8 cellular contexts compared by ENCODE assay signal in the genomic region with DNA sequence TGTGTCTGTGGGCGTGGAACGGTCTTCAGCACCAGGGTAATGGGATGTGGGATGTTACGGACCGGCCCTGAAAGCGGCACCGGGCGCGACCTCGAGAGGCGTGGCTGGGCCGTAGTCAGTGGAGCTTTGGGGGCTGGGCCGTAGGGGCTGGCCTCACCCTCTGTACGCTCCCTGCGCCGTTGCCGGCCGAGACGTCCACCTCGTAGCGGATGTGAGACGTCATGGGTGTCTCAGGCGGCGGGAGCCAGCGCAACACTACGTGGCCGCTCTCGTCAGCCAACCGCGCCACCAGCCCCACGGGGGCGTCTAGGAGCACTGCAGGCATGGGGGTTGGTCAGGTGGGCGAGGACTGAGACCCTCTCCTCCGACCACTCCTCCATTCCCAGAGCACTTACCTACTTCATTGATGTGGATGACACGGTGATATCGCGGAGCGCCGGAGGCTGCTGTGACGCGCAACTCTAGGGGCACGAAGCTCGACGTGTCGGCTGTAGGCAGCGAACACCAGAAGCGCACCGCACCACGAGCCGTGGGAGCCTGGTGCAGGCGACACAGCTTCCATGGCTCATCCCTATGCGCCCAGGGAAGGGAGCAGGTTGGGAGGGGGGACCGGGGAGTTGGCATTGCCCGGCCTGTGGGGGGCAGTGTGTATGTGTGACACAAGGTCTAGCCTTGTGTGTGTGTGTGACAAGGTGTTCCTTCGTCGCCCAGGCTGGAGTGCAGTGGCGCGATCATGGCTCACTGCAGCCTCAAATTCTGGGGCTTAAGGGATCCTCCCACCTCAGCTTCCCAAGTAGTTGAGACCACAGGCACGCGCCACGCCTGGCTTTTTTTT. TPM values are rescaled to one million over a fixed set of nuclear protein-coding genes. Genes with fewer than 3 reads are reported as not detected.
DNase-seq lines count a peak whose midpoint lies in the region; ATAC-seq and TF ChIP-seq lines count a peak whose summit lies in the region.

No MANE protein-coding gene starts in this region.

- H3F3A ChIP-seq in PC-3 (ENCODE audit: low read length, unreplicated experiment) = peaks cover 12% of the 10 kb centered on the region

- peak overlapping the region; percentile 31 for H3K18ac ChIP-seq in trophoblast cell (ENCODE audit: low read length)

- no peak overlapping the region for H2AK5ac ChIP-seq in trophoblast cell (ENCODE audit: low read length)

- H3K4me1 ChIP-seq in PC-3 (ENCODE audit: insufficient read depth, low read length) (peaks cover 56% of the 10 kb centered on the region), foreskin keratinocyte (peaks cover 8% of the 10 kb centered on the region), trophoblast cell (ENCODE audit: control insufficient read depth in 1 of 2, insufficient read depth in 2 of 2, low read length in 2 of 2) (peaks cover 16 to 19% of the 10 kb centered on the region in 2 experiments), vagina (peaks cover 66% of the 10 kb centered on the region)

- BruUV-seq in PC-3 (replicated peaks; lab: Mats Ljungman, UMichigan) = TSS peak; percentile 32

- H3K27ac ChIP-seq in PC-3 (ENCODE audit: low read length) = peak overlapping the region; percentile 89
- peak overlapping the region; percentile 68 for H3K27ac ChIP-seq in foreskin keratinocyte
- peak overlapping the region; percentile 3 for H3K27ac ChIP-seq in trophoblast cell (ENCODE audit: low read depth, low read length)
- H3K27ac ChIP-seq in vagina = peak overlapping the region; percentile 94

- TF ChIP-seq CTCF in PC-3 (conservative IDR thresholded peaks at IDR 0.05; ENCODE audit: low read depth, low read length) (peak; percentile 71), foreskin keratinocyte (conservative IDR thresholded peaks at IDR 0.05) (peak; percentile 51), vagina (IDR thresholded peaks at IDR 0.05) (no peak)

- H4K91ac ChIP-seq in trophoblast cell (ENCODE audit: low read depth, low read length) = peak overlapping the region; percentile 50

- H3K23ac ChIP-seq in trophoblast cell (ENCODE audit: low read length) = no peak overlapping the region

- H3K79me1 ChIP-seq in trophoblast cell (ENCODE audit: low read length) = peaks cover 3% of the 10 kb centered on the region

- WGBS in trophoblast cell (ENCODE audit: extremely low coverage, insufficient coverage, insufficient read length) = no CpG with 5 or more reads among the region's 60 CpGs

- no peaks in the 10 kb centered on the region for H3K36me3 ChIP-seq in PC-3 (ENCODE audit: low read depth, low read length)
- H3K36me3 ChIP-seq in trophoblast cell (ENCODE audit: control insufficient read depth in 1 of 2, insufficient read depth in 2 of 2, low read length in 2 of 2) = no peaks in the 10 kb centered on the region
- no peaks in the 10 kb centered on the region for H3K36me3 ChIP-seq in vagina

- peaks cover 57% of the 10 kb centered on the region for H3K4me1 Mint-ChIP-seq in activated T-cell treated with anti-CD3 and anti-CD28 coated beads, Interleukin-2, amount 50 U/mL, for 72 hours (ENCODE audit: low read depth)

- peak overlapping the region; percentile 93 for H2AFZ ChIP-seq in PC-3 (ENCODE audit: low read length)
- peak overlapping the region; percentile 63 for H2AFZ ChIP-seq in trophoblast cell (ENCODE audit: insufficient read depth, low read length, poor library complexity)

- no peaks in the 10 kb centered on the region for H4K20me1 ChIP-seq in PC-3 (ENCODE audit: low read length)

- peak overlapping the region; percentile 81 for H3K4me3 ChIP-seq in PC-3 (ENCODE audit: low read length)
- peak overlapping the region; percentile 66 for H3K4me3 ChIP-seq in trophoblast cell (ENCODE audit: low read depth, low read length)
- H3K4me3 ChIP-seq in vagina = peak overlapping the region; percentile 51 to 69

- no peaks in the 10 kb centered on the region for H3K27me3 ChIP-seq in PC-3 (ENCODE audit: low read length)
- H3K27me3 ChIP-seq in foreskin keratinocyte = peaks cover 9% of the 10 kb centered on the region
- H3K27me3 ChIP-seq in trophoblast cell (ENCODE audit: insufficient read depth, low read length) = no peaks in the 10 kb centered on the region
- H3K27me3 ChIP-seq in vagina = no peaks in the 10 kb centered on the region

- H3K4me2 ChIP-seq in PC-3 (ENCODE audit: low read length) = peak overlapping the region; percentile 89
- peak overlapping the region; percentile 95 for H3K4me2 ChIP-seq in trophoblast cell (ENCODE audit: low read length)

- H3K14ac ChIP-seq in trophoblast cell (ENCODE audit: low read length) = no peak overlapping the region

- H3K79me2 ChIP-seq in PC-3 (ENCODE audit: low read length) = peaks cover 20% of the 10 kb centered on the region
- H3K79me2 ChIP-seq in trophoblast cell (ENCODE audit: control insufficient read depth, insufficient read depth, low read length, poor library complexity) = no peaks in the 10 kb centered on the region

- peaks cover 0 to 2% of the 10 kb centered on the region in 2 donors for H3K9me3 Mint-ChIP-seq in activated T-cell treated with anti-CD3 and anti-CD28 coated beads, Interleukin-2, amount 50 U/mL, for 72 hours

- no peak overlapping the region for H3K4ac ChIP-seq in trophoblast cell (ENCODE audit: low read depth, low read length)

- TF ChIP-seq POLR2A in vagina (IDR thresholded peaks at IDR 0.05) = no peak

- peak overlapping the region; percentile 89 to 95 for H3K4me3 Mint-ChIP-seq in activated T-cell treated with anti-CD3 and anti-CD28 coated beads, Interleukin-2, amount 50 U/mL, for 72 hours

- H4K12ac ChIP-seq in trophoblast cell (ENCODE audit: low read depth, low read length) = no peak overlapping the region

- peak; percentile 54 for ATAC-seq in HG03432 (IDR thresholded peaks at IDR 0.05; ENCODE audit: unreplicated experiment)
- ATAC-seq in PC-3 = peak; percentile 72
- ATAC-seq in activated T-cell treated with anti-CD3 and anti-CD28 coated beads, Interleukin-2, amount 50 U/mL, for 72 hours (replicated peaks in 1 of 2) = peak; percentile 82 to 84
- peak; percentile 80 for ATAC-seq in foreskin keratinocyte

- peak overlapping the region; percentile 80 for H3K9ac ChIP-seq in PC-3 (ENCODE audit: low read length)
- no peak overlapping the region for H3K9ac ChIP-seq in trophoblast cell (ENCODE audit: low read length)

- peaks cover 8 to 10% of the 10 kb centered on the region in 2 donors for H3K36me3 Mint-ChIP-seq in activated T-cell treated with anti-CD3 and anti-CD28 coated beads, Interleukin-2, amount 50 U/mL, for 72 hours (ENCODE audit: insufficient read depth in 2 of 2)

- no peaks in the 10 kb centered on the region for H3K9me2 ChIP-seq in PC-3 (replicated peaks; ENCODE audit: low read length)

- no peak overlapping the region for H2BK12ac ChIP-seq in trophoblast cell (ENCODE audit: low read length)

- DNase-seq in CD1c-positive myeloid dendritic cell (ENCODE audit: extremely low spot score) (peak; percentile 90), GM19240 (ENCODE audit: insufficient read length, low spot score) (peak; percentile 73), PC-3 (peak; percentile 99), foreskin keratinocyte (peak; percentile 75 to 86), trophoblast cell (peak; percentile 87 to 88), vagina (ENCODE audit: extremely low spot score in 2 of 2) (no peak)
- peak; percentile 92 to 95 for DNase-seq in activated T-cell treated with anti-CD3 and anti-CD28 coated beads, Interleukin-2, amount 50 U/mL, for 72 hours

- intact Hi-C loops in PC-3 (cut with micrococcal nuclease) (loop anchor here (1.0 kb wide), 2 partner anchors 35 to 54 kb away; a partner anchor contains a TSS), vagina (cut with DNase I) (loop anchor here (2.0 to 5.0 kb wide), 2 partner anchors 41 to 87 kb away; no protein-coding TSS in a partner anchor)

- no peaks in the 10 kb centered on the region for H3K9me3 ChIP-seq in PC-3 (ENCODE audit: low read length)
- H3K9me3 ChIP-seq in trophoblast cell (ENCODE audit: insufficient read depth, low read depth, low read length) = no peaks in the 10 kb centered on the region
- no peaks in the 10 kb centered on the region for H3K9me3 ChIP-seq in vagina

- H3K27me3 Mint-ChIP-seq in activated T-cell treated with anti-CD3 and anti-CD28 coated beads, Interleukin-2, amount 50 U/mL, for 72 hours (ENCODE audit: low read depth) = peaks cover 6% of the 10 kb centered on the region

- H3K27ac Mint-ChIP-seq in activated T-cell treated with anti-CD3 and anti-CD28 coated beads, Interleukin-2, amount 50 U/mL, for 72 hours = peak overlapping the region; percentile 82

- POLR2A ChIA-PET in PC-3 (lab: Charles Lee; ENCODE audit: unreplicated experiment) = interaction anchor here (0.6 to 1.3 kb wide), 2 partner anchors 37 to 214 kb away, joined by 9 to 28 read pairs; no protein-coding TSS in a partner anchor

- CTCF ChIA-PET in PC-3 (lab: Charles Lee) = interaction anchor here (0.5 to 1.9 kb wide), 10 partner anchors 25 to 190 kb away, joined by 3 to 29 read pairs (median 4); a partner anchor contains a TSS

- H2BK120ac ChIP-seq in trophoblast cell (ENCODE audit: insufficient read depth, low read length, poor library complexity) = no peak overlapping the region

- no peak overlapping the region for H2BK5ac ChIP-seq in trophoblast cell (ENCODE audit: low read depth, low read length, poor library complexity)

- H4K8ac ChIP-seq in trophoblast cell (ENCODE audit: low read depth, low read length) = peak overlapping the region; percentile 41

RNA-seq across cellular contexts. Expression of a gene that starts 2.4 kb away (rescaled TPM):
- total RNA-seq in PC-3 (2014; rRNA removed) = 23.0 and 23.2 TPM in 2 replicates
- total RNA-seq in activated T-cell treated with anti-CD3 and anti-CD28 coated beads, Interleukin-2, amount 50 U/mL, for 72 hours = 10 to 100 TPM in 1 of 2 donors, 1 to 10 TPM in 1; 9.6 to 11.1 TPM
- total RNA-seq in foreskin keratinocyte = 3.2 and 3.8 TPM in 2 replicates
- polyA plus RNA-seq in foreskin keratinocyte = 3.3 and 3.4 TPM in 2 replicates
- 5.1 and 5.2 TPM in 2 replicates for polyA plus RNA-seq in trophoblast cell (2013)
- 14.5 TPM for total RNA-seq in vagina

RNA-seq across cellular contexts. Expression of a gene that starts 7.3 kb away (rescaled TPM):
- total RNA-seq in PC-3 (2014; rRNA removed) = 5.2 and 6.1 TPM in 2 replicates
- total RNA-seq in activated T-cell treated with anti-CD3 and anti-CD28 coated beads, Interleukin-2, amount 50 U/mL, for 72 hours = 1 to 10 TPM; 1.9 to 2.6 TPM
- 2.6 and 3.0 TPM in 2 replicates for total RNA-seq in foreskin keratinocyte
- polyA plus RNA-seq in foreskin keratinocyte = 3.4 and 4.2 TPM in 2 replicates
- polyA plus RNA-seq in trophoblast cell (2013) = 3.2 and 3.6 TPM in 2 replicates
- total RNA-seq in vagina = 1.5 TPM

RNA-seq across cellular contexts. Expression of a gene that starts 26.5 kb away (rescaled TPM):
- total RNA-seq in PC-3 (2014; rRNA removed) (38.0 and 51.2 TPM in 2 replicates), foreskin keratinocyte (8.7 and 9.4 TPM in 2 replicates), vagina (16.5 TPM)
- 1 to 10 TPM; 6.9 to 9.7 TPM for total RNA-seq in activated T-cell treated with anti-CD3 and anti-CD28 coated beads, Interleukin-2, amount 50 U/mL, for 72 hours
- 10.4 and 12.2 TPM in 2 replicates for polyA plus RNA-seq in foreskin keratinocyte
- 3.7 and 3.9 TPM in 2 replicates for polyA plus RNA-seq in trophoblast cell (2013)

RNA-seq across cellular contexts. Expression of a gene that starts 35.4 kb away (rescaled TPM):
- total RNA-seq in PC-3 (2014; rRNA removed) (10.3 and 14.5 TPM in 2 replicates), foreskin keratinocyte (5.4 and 6.3 TPM in 2 replicates), vagina (24.1 TPM)
- 10 to 100 TPM; 27.9 to 30.7 TPM for total RNA-seq in activated T-cell treated with anti-CD3 and anti-CD28 coated beads, Interleukin-2, amount 50 U/mL, for 72 hours
- 5.6 and 9.4 TPM in 2 replicates for polyA plus RNA-seq in foreskin keratinocyte
- polyA plus RNA-seq in trophoblast cell (2013) = 8.3 and 9.9 TPM in 2 replicates

RNA-seq across cellular contexts. Expression of a gene that starts 35.7 kb away (rescaled TPM):
- total RNA-seq in PC-3 (2014; rRNA removed) (202 and 224 TPM in 2 replicates), foreskin keratinocyte (58.4 and 59.5 TPM in 2 replicates), vagina (173 TPM)
- 10 to 100 TPM; 60.4 to 64.7 TPM for total RNA-seq in activated T-cell treated with anti-CD3 and anti-CD28 coated beads, Interleukin-2, amount 50 U/mL, for 72 hours
- 95.1 and 98.9 TPM in 2 replicates for polyA plus RNA-seq in foreskin keratinocyte
- 42.9 and 43.7 TPM in 2 replicates for polyA plus RNA-seq in trophoblast cell (2013)

Comparison
In these comparisons a context has a peak if more than half of its experiments do, and no peak if none do; other contexts are left out.
1. DNase-seq: peak in CD1c-positive myeloid dendritic cell (single experiment), GM19240 (single experiment), PC-3 (single experiment), activated T-cell treated with anti-CD3 and anti-CD28 coated beads, Interleukin-2, amount 50 U/mL, for 72 hours (2 of 2), foreskin keratinocyte (2 of 2) and trophoblast cell (2 of 2); none in vagina (0 of 2).
2. H3K27ac ChIP-seq: peak in every context shown above with its lines; median percentile 94 in vagina; 89 in PC-3; 68 in foreskin keratinocyte; 3 in trophoblast cell.
3. CTCF ChIP-seq: peak in PC-3 (single experiment) and foreskin keratinocyte (single experiment); none in vagina (0 of 3).
4. Peak in every context shown above with its lines, with median percentiles within 50 percentile points of each other: ATAC-seq and H3K4me3 ChIP-seq.